In genomic region chr7:99326408-99326782, GRCh38 we compare ENCODE assay signal across 7 cellular contexts. TPM values are rescaled to one million over a fixed set of nuclear protein-coding genes. Genes with fewer than 3 reads are reported as not detected.
DNase-seq lines count a peak whose midpoint lies in the region; ATAC-seq and TF ChIP-seq lines count a peak whose summit lies in the region.

No MANE protein-coding gene starts in this region.

- DNase-seq in T-cell (no peak), glutamatergic neuron (no peak), spleen (no peak), DMS114 treated with DMSO at 0.1 percent for 48 hours (lab: John Stamatoyannopoulos, UW; ENCODE audit: unreplicated experiment) (no peak)

- no peaks in the 10 kb centered on the region for H3K27me3 ChIP-seq in spleen (replicated peaks in 1 of 7)

- peak overlapping the region; percentile 79; the same call in 1 of the 2 replicates for H3K27ac ChIP-seq in HEK293 (ENCODE audit: extremely low read depth, low read depth, low read length)
- peak overlapping the region; percentile 70 to 94 (median 90) for H3K27ac ChIP-seq in spleen

- H3K4me3 Mint-ChIP-seq in T-cell (peak overlapping the region; percentile 84 to 94 (median 88)), glutamatergic neuron (ENCODE audit: unreplicated experiment) (peak overlapping the region; percentile 96)

- H3K4me3 ChIP-seq in HEK293 (ENCODE audit: low read depth, low read length) (peak overlapping the region; percentile 76), spleen (peak overlapping the region; percentile 68 to 99 (median 92))

- intact Hi-C loops in spleen (cut with DNase I; ENCODE audit: low total_unique reads) = no loop called here

- no peaks in the 10 kb centered on the region for H3K9me3 ChIP-seq in HEK293 (ENCODE audit: control insufficient read depth, insufficient read depth, low read depth, low read length)
- no peaks in the 10 kb centered on the region for H3K9me3 ChIP-seq in spleen

- ATAC-seq in T-cell (replicated peaks in 1 of 4) = no peak
- ATAC-seq in GM18511 (IDR thresholded peaks at IDR 0.05; ENCODE audit: unreplicated experiment) = no peak
- ATAC-seq in GM18519 (IDR thresholded peaks at IDR 0.05; ENCODE audit: low FRiP score, unreplicated experiment) = no peak

- POLR2A ChIA-PET in HEK293 (lab: Yijun Ruan, JAX) = interaction anchor here (1.3 to 1.8 kb wide), 3 partner anchors 10 to 39 kb away, joined by 3 to 6 read pairs (median 3); no protein-coding TSS in a partner anchor
- POLR2A ChIA-PET in T-cell (lab: Charles Lee) = interaction anchor here (0.6 to 0.7 kb wide), 2 partner anchors 13 to 288 kb away, joined by 3 to 7 read pairs; no protein-coding TSS in a partner anchor

- H3K9me3 Mint-ChIP-seq in T-cell (no peaks in the 10 kb centered on the region), glutamatergic neuron (ENCODE audit: unreplicated experiment) (peaks cover 9% of the 10 kb centered on the region)

- peak overlapping the region; percentile 74 to 90 for H3K27ac Mint-ChIP-seq in T-cell
- peak overlapping the region; percentile 84 for H3K27ac Mint-ChIP-seq in glutamatergic neuron (ENCODE audit: unreplicated experiment)

- peaks cover 41 to 49% (median 49%) of the 10 kb centered on the region in 3 donors for H3K4me1 Mint-ChIP-seq in T-cell
- peaks cover 8% of the 10 kb centered on the region for H3K4me1 Mint-ChIP-seq in glutamatergic neuron (ENCODE audit: low read depth, unreplicated experiment)

- 0 to 3% (median 2%) methylated on average over 10 of the region's 10 CpGs for WGBS in spleen, 5 donors

- no peaks in the 10 kb centered on the region for H3K27me3 Mint-ChIP-seq in T-cell
- H3K27me3 Mint-ChIP-seq in glutamatergic neuron (ENCODE audit: unreplicated experiment) = peaks cover 9% of the 10 kb centered on the region

- H3K36me3 Mint-ChIP-seq in T-cell = no peaks in the 10 kb centered on the region
- no peaks in the 10 kb centered on the region for H3K36me3 Mint-ChIP-seq in glutamatergic neuron (ENCODE audit: unreplicated experiment)

- peaks cover 0 to 6% of the 10 kb centered on the region in 2 experiments; a peak in 2 of 3 replicates for H3K36me3 ChIP-seq in HEK293 (ENCODE audit: control insufficient read depth in 2 of 2, insufficient read depth in 1 of 2, low read length in 2 of 2)
- H3K36me3 ChIP-seq in spleen = peaks cover 0 to 3% (median 0%) of the 10 kb centered on the region in 6 donors

- peaks cover 4% of the 10 kb centered on the region; the same call in 1 of the 2 replicates for H3K4me1 ChIP-seq in HEK293 (ENCODE audit: control insufficient read depth, insufficient read depth, low read length)
- peaks cover 23 to 66% (median 61%) of the 10 kb centered on the region in 6 donors for H3K4me1 ChIP-seq in spleen

- CTCF ChIA-PET in HEK293 (lab: Yijun Ruan, JAX) = interaction anchor here (0.6 to 1.3 kb wide), 4 partner anchors 13 to 110 kb away, joined by 3 to 5 read pairs (median 4); partner anchors contain the start of genes BUD31 and PDAP1
- CTCF ChIA-PET in T-cell (lab: Charles Lee) = interaction anchor here (0.7 to 1.6 kb wide), 2 partner anchors 16 to 86 kb away, joined by 3 to 4 read pairs; no protein-coding TSS in a partner anchor

- no peak for TF ChIP-seq CTCF in HEK293 (tag by site-specific recombination; IDR thresholded peaks at IDR 0.05)
- TF ChIP-seq CTCF in glutamatergic neuron (IDR thresholded peaks at IDR 0.05; ENCODE audit: partially characterized antibody, unreplicated experiment) = no peak
- TF ChIP-seq CTCF in spleen (IDR thresholded peaks at IDR 0.05 in 8 of 11, conservative IDR thresholded peaks at IDR 0.05 in 3 of 11) = no peak

- TF ChIP-seq POLR2A in spleen (IDR thresholded peaks at IDR 0.05) = no peak

TF ChIP-seq in HEK293, 187 proteins besides CTCF, POLR2A, EP300 and RAD21:
- TF ChIP-seq ZNF354C (tag by site-specific recombination; IDR thresholded peaks at IDR 0.05; ENCODE audit: borderline replicate concordance, low read depth) (no peak), ZNF692 (tag by site-specific recombination; IDR thresholded peaks at IDR 0.05) (no peak)

RNA-seq across cellular contexts. Expression of gene ARPC1A, which starts 0.7 kb away (rescaled TPM):
- total RNA-seq in T-cell = 10 to 100 TPM; 30.6 to 49.1 (median 40.4) TPM
- total RNA-seq in glutamatergic neuron (ENCODE audit: unreplicated experiment) = 173 TPM
- 100 to 1,000 TPM in 2 of 7 donors, 10 to 100 TPM in 5; 64.5 to 105 (median 91.6) TPM for total RNA-seq in spleen
- 100 to 1,000 TPM in 1 of 3 donors, 10 to 100 TPM in 2; 65.5 to 124 (median 71.7) TPM for polyA plus RNA-seq in spleen

RNA-seq across cellular contexts. Expression of gene ARPC1B, which starts 48.1 kb away (rescaled TPM):
- total RNA-seq in T-cell (100 to 1,000 TPM; 131 to 232 (median 203) TPM), glutamatergic neuron (ENCODE audit: unreplicated experiment) (9.5 TPM), spleen (100 to 1,000 TPM; 302 to 758 (median 363) TPM)
- polyA plus RNA-seq in spleen = 100 to 1,000 TPM; 348 to 537 (median 472) TPM

RNA-seq across cellular contexts. Expression of gene MYH16, which starts 53.8 kb away (rescaled TPM):
- total RNA-seq in T-cell (not detected), glutamatergic neuron (ENCODE audit: unreplicated experiment) (not detected), spleen (not detected)
- polyA plus RNA-seq in spleen = not detected

Comparison
In these comparisons a context has a peak if more than half of its experiments do, and no peak if none do; other contexts are left out.
1. RNA of gene ARPC1B, which starts 48.1 kb away (total RNA-seq): 302 to 758 TPM in spleen and 131 to 232 TPM in T-cell; 9.5 TPM in glutamatergic neuron (single experiment); every median in the first group is over 10 times any median in the second.